12 cellular contexts compared by ENCODE assay signal in the genomic region with DNA sequence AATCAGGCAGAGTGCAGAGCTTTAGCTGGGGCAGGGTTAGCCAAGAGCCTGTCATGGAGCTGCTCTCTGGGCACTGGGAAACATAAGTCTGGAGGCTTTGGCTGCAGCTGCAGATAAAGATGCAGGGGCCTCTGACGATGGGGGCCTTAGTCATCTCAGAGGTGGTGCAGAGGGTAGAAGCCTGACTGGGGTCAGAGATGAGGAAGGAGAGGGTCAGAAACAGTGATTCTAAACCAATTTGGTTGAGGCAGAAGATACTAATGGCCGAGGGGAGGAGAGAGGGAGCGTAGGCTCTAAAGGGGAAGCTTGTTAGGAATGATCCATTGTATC. TPM values are rescaled to one million over a fixed set of nuclear protein-coding genes. Genes with fewer than 3 reads are reported as not detected.
DNase-seq lines count a peak whose midpoint lies in the region; ATAC-seq lines count a peak whose summit lies in the region.
"Had no signal": no experiment of that assay in that cellular context is flagged by ENCODE, and none has a peak within 500 bp of the region (broad histone marks: within the 10 kb centered on the region; RNA-seq: fewer than 3 reads in every experiment).

No MANE protein-coding gene starts in this region.

- peaks cover 99% of the 10 kb centered on the region for H3K4me1 ChIP-seq in Karpas-422 (ENCODE audit: low read length)
- peaks cover 19% of the 10 kb centered on the region in 2 donors for H3K4me1 ChIP-seq in mucosa of rectum (ENCODE audit: control insufficient read depth in 2 of 2, insufficient read depth in 2 of 2, low read length in 2 of 2)
- peaks cover 0 to 3% of the 10 kb centered on the region in 2 experiments for H3K4me1 ChIP-seq in trophoblast cell (ENCODE audit: control insufficient read depth in 1 of 2, insufficient read depth in 2 of 2, low read length in 2 of 2)

- DNase-seq in Karpas-422 = peak; percentile 62
- no peak for DNase-seq in trophoblast cell
- no peak for DNase-seq in Right ventricle myocardium superior
- DNase-seq in DMS114 treated with DMSO at 0.1 percent for 48 hours (lab: John Stamatoyannopoulos, UW; ENCODE audit: unreplicated experiment) = no peak
- DNase-seq in activated T-helper 1 cell treated with anti-CD3 and anti-CD28 coated beads, Interleukin-12 subunit alpha, Interleukin-12 subunit beta, Interleukin-2, Interleukin-4 antibody, amounts not matched to agents 30 ng/mL and 10 ng/mL and 1 ng/mL, durations not matched to agents 14 hours and 24 hours and 36 hours (ENCODE audit: low spot score) = no peak
- DNase-seq: left ventricle myocardium superior, NCI-H82 had no signal

- no peak overlapping the region for H3K23ac ChIP-seq in trophoblast cell (ENCODE audit: low read length)

- H3K36me3 ChIP-seq in Karpas-422 (ENCODE audit: insufficient read depth, low read length) = peaks cover 7% of the 10 kb centered on the region; the same call in 1 of the 2 replicates
- no peaks in the 10 kb centered on the region for H3K36me3 ChIP-seq in mucosa of rectum (ENCODE audit: control insufficient read depth in 2 of 2, insufficient read depth in 2 of 2, low read length in 2 of 2)
- H3K36me3 ChIP-seq in trophoblast cell (ENCODE audit: control insufficient read depth in 1 of 2, insufficient read depth in 2 of 2, low read length in 2 of 2) = no peaks in the 10 kb centered on the region

- no peaks in the 10 kb centered on the region for H3K27me3 ChIP-seq in Karpas-422 (ENCODE audit: low read length)
- no peaks in the 10 kb centered on the region for H3K27me3 ChIP-seq in mucosa of rectum (ENCODE audit: control insufficient read depth in 2 of 2, insufficient read depth in 2 of 2, low read length in 2 of 2)
- H3K27me3 ChIP-seq in trophoblast cell (ENCODE audit: insufficient read depth, low read length) = no peaks in the 10 kb centered on the region

- no peak overlapping the region for H2BK120ac ChIP-seq in trophoblast cell (ENCODE audit: insufficient read depth, low read length, poor library complexity)

- peaks cover 89% of the 10 kb centered on the region for H3K79me2 ChIP-seq in Karpas-422 (ENCODE audit: low read length)
- H3K79me2 ChIP-seq in trophoblast cell (ENCODE audit: control insufficient read depth, insufficient read depth, low read length, poor library complexity) = no peaks in the 10 kb centered on the region

- H3K9me3 ChIP-seq in Karpas-422 (ENCODE audit: low read length) = no peaks in the 10 kb centered on the region
- H3K9me3 ChIP-seq in mucosa of rectum (ENCODE audit: control insufficient read depth in 2 of 2, low read length in 2 of 2) = no peaks in the 10 kb centered on the region
- H3K9me3 ChIP-seq in trophoblast cell (ENCODE audit: insufficient read depth, low read depth, low read length) = no peaks in the 10 kb centered on the region

- H2AFZ ChIP-seq in Karpas-422 (ENCODE audit: low read length) (no peak overlapping the region), trophoblast cell (ENCODE audit: insufficient read depth, low read length, poor library complexity) (no peak overlapping the region)

- no peaks in the 10 kb centered on the region for H3K9me2 ChIP-seq in Karpas-422 (replicated peaks; ENCODE audit: insufficient read depth, low read length)

- no peak overlapping the region for H3K4ac ChIP-seq in trophoblast cell (ENCODE audit: low read depth, low read length)

- no peaks in the 10 kb centered on the region for H3K79me1 ChIP-seq in trophoblast cell (ENCODE audit: low read length)

- no peaks in the 10 kb centered on the region for H3K36me3 Mint-ChIP-seq in activated T-helper 1 cell treated with anti-CD3 and anti-CD28 coated beads, Interleukin-12 subunit alpha, Interleukin-12 subunit beta, Interleukin-2, Interleukin-4 antibody, amounts not matched to agents 30 ng/mL and 10 ng/mL and 1 ng/mL, durations not matched to agents 14 hours and 24 hours and 36 hours (ENCODE audit: low read depth)

- ATAC-seq in GM21447 (IDR thresholded peaks at IDR 0.05; ENCODE audit: unreplicated experiment) = peak; percentile 6
- no peak for ATAC-seq in Right ventricle myocardium superior (ENCODE audit: poor library complexity)
- ATAC-seq: HCT116, left ventricle myocardium superior had no signal

- H4K91ac ChIP-seq in trophoblast cell (ENCODE audit: low read depth, low read length) = no peak overlapping the region

- H4K12ac ChIP-seq in trophoblast cell (ENCODE audit: low read depth, low read length) = no peak overlapping the region

- peaks cover 26% of the 10 kb centered on the region for H3K27me3 Mint-ChIP-seq in activated T-helper 1 cell treated with anti-CD3 and anti-CD28 coated beads, Interleukin-12 subunit alpha, Interleukin-12 subunit beta, Interleukin-2, Interleukin-4 antibody, amounts not matched to agents 30 ng/mL and 10 ng/mL and 1 ng/mL, durations not matched to agents 14 hours and 24 hours and 36 hours (ENCODE audit: insufficient read depth)

- no peaks in the 10 kb centered on the region for H3K9me3 Mint-ChIP-seq in activated T-helper 1 cell treated with anti-CD3 and anti-CD28 coated beads, Interleukin-12 subunit alpha, Interleukin-12 subunit beta, Interleukin-2, Interleukin-4 antibody, amounts not matched to agents 30 ng/mL and 10 ng/mL and 1 ng/mL, durations not matched to agents 14 hours and 24 hours and 36 hours

- H3K27ac ChIP-seq in Karpas-422 (ENCODE audit: low read length) (peak overlapping the region; percentile 91), mucosa of rectum (ENCODE audit: low read depth in 2 of 2, low read length in 2 of 2) (peak overlapping the region; percentile 42 to 62), trophoblast cell (ENCODE audit: low read depth, low read length) (no peak overlapping the region)
- H3K27ac ChIP-seq: VCaP had no signal

- no peak overlapping the region for H3K14ac ChIP-seq in trophoblast cell (ENCODE audit: low read length)

- peaks cover 24% of the 10 kb centered on the region for H3K4me1 Mint-ChIP-seq in activated T-helper 1 cell treated with anti-CD3 and anti-CD28 coated beads, Interleukin-12 subunit alpha, Interleukin-12 subunit beta, Interleukin-2, Interleukin-4 antibody, amounts not matched to agents 30 ng/mL and 10 ng/mL and 1 ng/mL, durations not matched to agents 14 hours and 24 hours and 36 hours (ENCODE audit: low read depth)

- H2AK5ac ChIP-seq in trophoblast cell (ENCODE audit: low read length) = no peak overlapping the region

- H3K27ac Mint-ChIP-seq in activated T-helper 1 cell treated with anti-CD3 and anti-CD28 coated beads, Interleukin-12 subunit alpha, Interleukin-12 subunit beta, Interleukin-2, Interleukin-4 antibody, amounts not matched to agents 30 ng/mL and 10 ng/mL and 1 ng/mL, durations not matched to agents 14 hours and 24 hours and 36 hours = no peak overlapping the region

- H3K9ac ChIP-seq in Karpas-422 (ENCODE audit: low read length) (peak overlapping the region; percentile 67), mucosa of rectum (ENCODE audit: low read depth in 1 of 2, low read length in 2 of 2) (no peak overlapping the region), trophoblast cell (ENCODE audit: low read length) (no peak overlapping the region)

- H3K4me3 ChIP-seq in GM08714 (ENCODE audit: low read length) (peak overlapping the region; percentile 63; the same call in 1 of the 2 replicates), Karpas-422 (ENCODE audit: low read length) (peak overlapping the region; percentile 64), mucosa of rectum (ENCODE audit: low read length in 2 of 2) (peak overlapping the region in 1 of 2 donors; percentile 63), trophoblast cell (ENCODE audit: low read depth, low read length) (no peak overlapping the region)

- H3K18ac ChIP-seq in trophoblast cell (ENCODE audit: low read length) = no peak overlapping the region

- no peak overlapping the region for H2BK5ac ChIP-seq in trophoblast cell (ENCODE audit: low read depth, low read length, poor library complexity)

- no peak overlapping the region for H3K4me3 Mint-ChIP-seq in activated T-helper 1 cell treated with anti-CD3 and anti-CD28 coated beads, Interleukin-12 subunit alpha, Interleukin-12 subunit beta, Interleukin-2, Interleukin-4 antibody, amounts not matched to agents 30 ng/mL and 10 ng/mL and 1 ng/mL, durations not matched to agents 14 hours and 24 hours and 36 hours

- no peak overlapping the region for H2BK12ac ChIP-seq in trophoblast cell (ENCODE audit: low read length)

- peaks cover 48% of the 10 kb centered on the region; the same call in 1 of the 2 replicates for H4K20me1 ChIP-seq in Karpas-422 (ENCODE audit: insufficient read depth, low read depth, low read length)

- H4K8ac ChIP-seq in trophoblast cell (ENCODE audit: low read depth, low read length) = no peak overlapping the region

- intact Hi-C loops in Right ventricle myocardium superior (cut with DNase I) = no loop called here
- intact Hi-C loops in activated T-helper 1 cell treated with anti-CD3 and anti-CD28 coated beads, Interleukin-12 subunit alpha, Interleukin-12 subunit beta, Interleukin-2, Interleukin-4 antibody, amounts not matched to agents 30 ng/mL and 10 ng/mL and 1 ng/mL, durations not matched to agents 14 hours and 24 hours and 36 hours (cut with micrococcal nuclease) = no loop called here

- H3K4me2 ChIP-seq in Karpas-422 (ENCODE audit: low read depth, low read length, poor library complexity, severe bottlenecking) (peak overlapping the region; percentile 78), trophoblast cell (ENCODE audit: low read length) (no peak overlapping the region)

- no CpG with 5 or more reads among the region's 3 CpGs for WGBS in trophoblast cell (ENCODE audit: extremely low coverage, insufficient coverage, insufficient read length)

RNA-seq across cellular contexts. Expression of a gene that starts 33.7 kb away (rescaled TPM):
- total RNA-seq in Karpas-422 (2014; rRNA removed; shearing (Covaris generic); ENCODE audit: low replicate concordance) = 69.0 and 92.4 TPM in 2 replicates
- polyA plus RNA-seq in trophoblast cell (2013) = 4.0 and 4.1 TPM in 2 replicates
- 7.3 TPM for total RNA-seq in Right ventricle myocardium superior
- total RNA-seq in activated T-helper 1 cell treated with anti-CD3 and anti-CD28 coated beads, Interleukin-12 subunit alpha, Interleukin-12 subunit beta, Interleukin-2, Interleukin-4 antibody, amounts not matched to agents 30 ng/mL and 10 ng/mL and 1 ng/mL, durations not matched to agents 14 hours and 24 hours and 36 hours = 0.27 and 0.80 TPM in 2 replicates
